Comparison of ENCODE assay signal across 18 cellular contexts in genomic region chrX:40303256-40304077, GRCh38.
A peak's percentile ranks its signal among the peaks of the same experiment; 100 is the strongest.
DNase-seq lines count a peak whose midpoint lies in the region; ATAC-seq and TF ChIP-seq lines count a peak whose summit lies in the region.
"Had no signal": no experiment of that assay in that cellular context is flagged by ENCODE, and none has a peak within 500 bp of the region (broad histone marks: within the 10 kb centered on the region; RNA-seq: fewer than 3 reads in every experiment).

No MANE protein-coding gene starts in this region.

- peaks cover 0 to 9% of the 10 kb centered on the region in 2 donors for H3K36me3 Mint-ChIP-seq in stimulated activated naive B cell treated with anti-CD40 and anti-IgM and Interleukin-4, amounts not matched to agents 10 μg/mL and 1 μg/mL and 100 μg/mL, for 72 hours
- peaks cover 1% of the 10 kb centered on the region for H3K36me3 Mint-ChIP-seq in chondrocyte (ENCODE audit: low read depth)
- H3K36me3 Mint-ChIP-seq: T-cell had no signal

- peak overlapping the region; percentile 9 for H3K27ac Mint-ChIP-seq in stimulated activated naive B cell treated with anti-CD40 and anti-IgM and Interleukin-4, amounts not matched to agents 10 μg/mL and 1 μg/mL and 100 μg/mL, for 72 hours
- no peak overlapping the region for H3K27ac Mint-ChIP-seq in chondrocyte (ENCODE audit: unreplicated experiment)
- H3K27ac Mint-ChIP-seq: activated T-cell treated with anti-CD3 and anti-CD28 coated beads, Interleukin-2, amount 50 U/mL, for 24 hours; T-cell had no signal

- peaks cover 13% of the 10 kb centered on the region in 2 donors for H3K9me3 Mint-ChIP-seq in stimulated activated naive B cell treated with anti-CD40 and anti-IgM and Interleukin-4, amounts not matched to agents 10 μg/mL and 1 μg/mL and 100 μg/mL, for 72 hours
- H3K9me3 Mint-ChIP-seq in chondrocyte (ENCODE audit: low read depth), result peaks cover 17% of the 10 kb centered on the region
- H3K9me3 Mint-ChIP-seq: activated T-cell treated with anti-CD3 and anti-CD28 coated beads, Interleukin-2, amount 50 U/mL, for 24 hours; T-cell had no signal

- no peak for TF ChIP-seq CTCF in chondrocyte (IDR thresholded peaks at IDR 0.05)

- H3K4me1 Mint-ChIP-seq in stimulated activated naive B cell treated with anti-CD40 and anti-IgM and Interleukin-4, amounts not matched to agents 10 μg/mL and 1 μg/mL and 100 μg/mL, for 72 hours, result peaks cover 28 to 39% of the 10 kb centered on the region in 2 donors
- H3K4me1 Mint-ChIP-seq in chondrocyte (ENCODE audit: low read depth), result no peaks in the 10 kb centered on the region

- ATAC-seq in stimulated activated naive B cell treated with anti-CD40 and anti-IgM and Interleukin-4, amounts not matched to agents 10 μg/mL and 1 μg/mL and 100 μg/mL, for 72 hours (replicated peaks), result peak; percentile 63 to 64
- no peak for ATAC-seq in GM18858 (IDR thresholded peaks at IDR 0.05; ENCODE audit: unreplicated experiment)
- ATAC-seq: T-cell had no signal

- peaks cover 0 to 25% of the 10 kb centered on the region in 2 donors for H3K27me3 Mint-ChIP-seq in stimulated activated naive B cell treated with anti-CD40 and anti-IgM and Interleukin-4, amounts not matched to agents 10 μg/mL and 1 μg/mL and 100 μg/mL, for 72 hours
- H3K27me3 Mint-ChIP-seq in chondrocyte (ENCODE audit: low read depth), result no peaks in the 10 kb centered on the region

- peak; percentile 6 for DNase-seq in stimulated activated CD4-positive, alpha-beta T cell treated with anti-CD3 and anti-CD28 coated beads, Interleukin-4, amount 100 ng/mL, for 1 hour
- no peak for DNase-seq in stimulated activated CD4-positive, alpha-beta T cell treated with anti-CD3 and anti-CD28 coated beads, Interleukin-12 subunit alpha, Interleukin-12 subunit beta, amount 100 ng/mL, for 4 hours
- DNase-seq in Kasumi-1 (lab: John Stamatoyannopoulos, UW), result peak; percentile 57 to 66
- DNase-seq in UCSD-AML1 (lab: John Stamatoyannopoulos, UW; ENCODE audit: unreplicated experiment), result peak; percentile 27
- peak; percentile 18 for DNase-seq in stimulated activated naive B cell treated with anti-CD40 and anti-IgM and Interleukin-4, amounts not matched to agents 10 μg/mL and 1 μg/mL and 100 μg/mL, for 72 hours
- DNase-seq in chondrocyte (ENCODE audit: low spot score), result no peak
- no peak for DNase-seq in posterior cingulate gyrus
- DNase-seq: activated CD4-positive, CD25-positive, alpha-beta regulatory T cell treated with anti-CD3 and anti-CD28 coated beads, Interleukin-2, amount 50 U/mL, for 72 hours; activated T-cell treated with anti-CD3 and anti-CD28 coated beads, Interleukin-2, amount 50 U/mL, for 24 hours; AML-193; amniotic stem cell; DMS 273 treated with DMSO at 0.1 percent for 48 hours; IMR-90; mesendoderm; nucleus accumbens; stomach; T-cell had no signal

- intact Hi-C loops in posterior cingulate gyrus (cut with DNase I), result no loop called here

- H3K4me3 Mint-ChIP-seq in stimulated activated naive B cell treated with anti-CD40 and anti-IgM and Interleukin-4, amounts not matched to agents 10 μg/mL and 1 μg/mL and 100 μg/mL, for 72 hours, result no peak overlapping the region
- no peak overlapping the region for H3K4me3 Mint-ChIP-seq in chondrocyte (ENCODE audit: unreplicated experiment)
- H3K4me3 Mint-ChIP-seq: activated T-cell treated with anti-CD3 and anti-CD28 coated beads, Interleukin-2, amount 50 U/mL, for 24 hours; T-cell had no signal

Comparison
In these comparisons a context has a peak if more than half of its experiments do, and no peak if none do; other contexts are left out.
1. DNase-seq: peak in stimulated activated CD4-positive, alpha-beta T cell treated with anti-CD3 and anti-CD28 coated beads, Interleukin-4, amount 100 ng/mL, for 1 hour (single experiment), Kasumi-1 (2 of 2), UCSD-AML1 (single experiment) and stimulated activated naive B cell treated with anti-CD40 and anti-IgM and Interleukin-4, amounts not matched to agents 10 μg/mL and 1 μg/mL and 100 μg/mL, for 72 hours (single experiment); none in stimulated activated CD4-positive, alpha-beta T cell treated with anti-CD3 and anti-CD28 coated beads, Interleukin-12 subunit alpha, Interleukin-12 subunit beta, amount 100 ng/mL, for 4 hours (single experiment), chondrocyte (single experiment) and posterior cingulate gyrus (0 of 10).